In genomic region chr20:24531626-24532419, GRCh38 we compare ENCODE assay signal across 35 cellular contexts.
"Had no signal": no experiment of that assay in that cellular context is flagged by ENCODE, and none has a peak within 500 bp of the region (broad histone marks: within the 10 kb centered on the region; RNA-seq: fewer than 3 reads in every experiment).

No MANE protein-coding gene starts in this region.

- H3K4me1 ChIP-seq: SJCRH30 had no signal

- DNase-seq: activated CD4-positive, alpha-beta memory T cell treated with anti-CD3 and anti-CD28 coated beads, Interleukin-2, amount 10 ng/mL, durations not matched to agents 7 days and 5 days; activated CD4-positive, alpha-beta T cell treated with anti-CD3 and anti-CD28 coated beads for 1 hour; activated CD4-positive, alpha-beta T cell treated with anti-CD3 and anti-CD28 coated beads for 48 hours; activated CD4-positive, CD25-positive, alpha-beta regulatory T cell; activated CD8-positive, alpha-beta memory T cell treated with anti-CD3 and anti-CD28 coated beads for 24 hours; activated CD8-positive, alpha-beta memory T cell treated with anti-CD3 and anti-CD28 coated beads, Interleukin-2, amount 10 ng/mL, durations not matched to agents 7 days and 5 days; activated CD8-positive, alpha-beta memory T cell treated with anti-CD3 and anti-CD28 coated beads, Interleukin-2, amount 50 U/mL, for 48 hours; activated effector memory CD4-positive, alpha-beta T cell treated with anti-CD3 and anti-CD28 coated beads, Interleukin-2, amount 50 U/mL, for 16 hours; activated naive CD4-positive, alpha-beta T cell; activated naive CD4-positive, alpha-beta T cell treated with anti-CD3 and anti-CD28 coated beads, Interleukin-2, amount 50 U/mL, for 16 hours; activated naive CD8-positive, alpha-beta T cell treated with anti-CD3 and anti-CD28 coated beads for 36 hours; activated T-cell treated with anti-CD3 and anti-CD28 coated beads, Interleukin-2, amount 50 U/mL, for 48 hours; amniotic stem cell; aorta; brain microvascular endothelial cell; central memory CD4-positive, alpha-beta T cell; Kasumi-1; KG1; MG63; NCI-H1048; NCI-H1436 treated with DMSO at 0.1 percent for 48 hours; NCI-H1694 treated with DMSO at 0.1 percent for 48 hours; NCI-H2029; NCI-H2227 treated with DMSO at 0.1 percent for 48 hours; NCI-H446; NCI-H510A treated with DMSO at 0.1 percent for 48 hours; NCI-H69; PC-9; SHP77; SJCRH30; T1000; WERI-Rb-1 had no signal

- H3K9me3 ChIP-seq: MG63, SJCRH30 had no signal

- ATAC-seq: activated CD8-positive, alpha-beta memory T cell treated with anti-CD3 and anti-CD28 coated beads, Interleukin-2, amount 10 ng/mL, durations not matched to agents 7 days and 5 days; activated T-helper 17 cell treated with anti-CD3 and anti-CD28 coated beads, Interleukin-2, amount 50 U/mL, for 72 hours had no signal

- H3K4me3 ChIP-seq: MG63, PC-9, SJCRH30, SK-N-MC had no signal

- H3K27me3 ChIP-seq: brain microvascular endothelial cell, MG63, SJCRH30 had no signal

- H3K27ac ChIP-seq: brain microvascular endothelial cell, PC-9, RWPE1, SJCRH30, SK-N-MC, WERI-Rb-1 had no signal

- H3K36me3 ChIP-seq: brain microvascular endothelial cell, MG63, SJCRH30, WERI-Rb-1 had no signal
